1 cellular context compared by ENCODE assay signal in the genomic region with DNA sequence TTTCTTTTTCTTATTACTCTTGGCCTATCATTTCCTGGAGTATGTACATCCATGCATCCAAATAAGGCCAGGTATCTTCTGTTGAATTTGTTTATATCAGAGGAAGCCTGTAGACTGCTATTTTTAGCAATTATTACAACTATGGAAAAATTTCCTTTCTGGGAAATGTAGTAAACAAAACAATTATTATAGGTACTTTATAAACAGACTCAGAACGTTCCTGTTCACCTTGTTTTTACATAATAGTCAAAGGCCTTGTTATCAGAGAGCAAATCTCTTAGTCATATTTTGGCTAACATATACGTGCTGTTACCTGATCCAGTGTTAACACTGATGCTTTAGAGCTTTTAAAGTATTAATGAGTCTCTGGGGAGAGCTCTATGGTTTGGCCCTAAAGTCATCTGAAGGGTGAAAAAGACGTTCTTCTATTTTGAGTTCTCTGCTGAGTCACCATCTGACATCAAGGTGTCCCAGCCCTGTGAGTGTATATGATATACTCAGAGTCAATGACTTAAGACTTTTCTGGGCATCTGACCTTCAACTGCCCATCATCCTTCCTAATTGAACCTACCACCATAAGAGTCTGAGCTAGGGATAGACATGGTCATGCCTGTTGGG.
A peak's percentile ranks its signal among the peaks of the same experiment; 100 is the strongest.
TF ChIP-seq lines count a peak whose summit lies in the region.

No MANE protein-coding gene starts in this region.

TF ChIP-seq in GM12878, 131 proteins besides CTCF, POLR2A, EP300 and RAD21 (continued from another document):
- TF ChIP-seq, protein P1, sequence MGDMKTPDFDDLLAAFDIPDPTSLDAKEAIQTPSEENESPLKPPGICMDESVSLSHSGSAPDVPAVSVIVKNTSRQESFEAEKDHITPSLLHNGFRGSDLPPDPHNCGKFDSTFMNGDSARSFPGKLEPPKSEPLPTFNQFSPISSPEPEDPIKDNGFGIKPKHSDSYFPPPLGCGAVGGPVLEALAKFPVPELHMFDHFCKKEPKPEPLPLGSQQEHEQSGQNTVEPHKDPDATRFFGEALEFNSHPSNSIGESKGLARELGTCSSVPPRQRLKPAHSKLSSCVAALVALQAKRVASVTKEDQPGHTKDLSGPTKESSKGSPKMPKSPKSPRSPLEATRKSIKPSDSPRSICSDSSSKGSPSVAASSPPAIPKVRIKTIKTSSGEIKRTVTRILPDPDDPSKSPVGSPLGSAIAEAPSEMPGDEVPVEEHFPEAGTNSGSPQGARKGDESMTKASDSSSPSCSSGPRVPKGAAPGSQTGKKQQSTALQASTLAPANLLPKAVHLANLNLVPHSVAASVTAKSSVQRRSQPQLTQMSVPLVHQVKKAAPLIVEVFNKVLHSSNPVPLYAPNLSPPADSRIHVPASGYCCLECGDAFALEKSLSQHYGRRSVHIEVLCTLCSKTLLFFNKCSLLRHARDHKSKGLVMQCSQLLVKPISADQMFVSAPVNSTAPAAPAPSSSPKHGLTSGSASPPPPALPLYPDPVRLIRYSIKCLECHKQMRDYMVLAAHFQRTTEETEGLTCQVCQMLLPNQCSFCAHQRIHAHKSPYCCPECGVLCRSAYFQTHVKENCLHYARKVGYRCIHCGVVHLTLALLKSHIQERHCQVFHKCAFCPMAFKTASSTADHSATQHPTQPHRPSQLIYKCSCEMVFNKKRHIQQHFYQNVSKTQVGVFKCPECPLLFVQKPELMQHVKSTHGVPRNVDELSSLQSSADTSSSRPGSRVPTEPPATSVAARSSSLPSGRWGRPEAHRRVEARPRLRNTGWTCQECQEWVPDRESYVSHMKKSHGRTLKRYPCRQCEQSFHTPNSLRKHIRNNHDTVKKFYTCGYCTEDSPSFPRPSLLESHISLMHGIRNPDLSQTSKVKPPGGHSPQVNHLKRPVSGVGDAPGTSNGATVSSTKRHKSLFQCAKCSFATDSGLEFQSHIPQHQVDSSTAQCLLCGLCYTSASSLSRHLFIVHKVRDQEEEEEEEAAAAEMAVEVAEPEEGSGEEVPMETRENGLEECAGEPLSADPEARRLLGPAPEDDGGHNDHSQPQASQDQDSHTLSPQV (IDR thresholded peaks at IDR 0.05): no peak
- TF ChIP-seq KAT2A (conservative IDR thresholded peaks at IDR 0.05; ENCODE audit: control insufficient read depth, low read depth, low read length) (no peak), MEF2B (IDR thresholded peaks at IDR 0.05; ENCODE audit: partially characterized antibody, poor library complexity, severe bottlenecking) (peak; percentile 94), EED (IDR thresholded peaks at IDR 0.05; ENCODE audit: low read depth) (no peak), BACH1 (IDR thresholded peaks at IDR 0.05; ENCODE audit: borderline replicate concordance) (peak; percentile 96), MTA2 (IDR thresholded peaks at IDR 0.05; ENCODE audit: low read depth) (peak; percentile 92), NR2F1 (conservative IDR thresholded peaks at IDR 0.05) (peak; percentile 56; the same call in 1 of the 2 replicates), BCL11A (IDR thresholded peaks at IDR 0.05; ENCODE audit: low read depth, low read length) (0 out of 2 replicates have a peak, but pooled peaks have one; percentile 24), CHD1 (IDR thresholded peaks at IDR 0.05; ENCODE audit: low read depth, low read length) (no peak), ATF7 (IDR thresholded peaks at IDR 0.05; ENCODE audit: low read depth) (peak; percentile 60), POU2F2 (IDR thresholded peaks at IDR 0.05; ENCODE audit: borderline replicate concordance, low read depth, low read length) (no peak), DPF2 (IDR thresholded peaks at IDR 0.05) (peak; percentile 45; the same call in 1 of the 2 replicates), WRNIP1 (IDR thresholded peaks at IDR 0.05; ENCODE audit: borderline replicate concordance, low read depth, low read length) (no peak), PML (IDR thresholded peaks at IDR 0.05; ENCODE audit: low read length) (no peak), GATAD2B (conservative IDR thresholded peaks at IDR 0.05; ENCODE audit: low read depth) (no peak)
- TF ChIP-seq, protein P2, sequence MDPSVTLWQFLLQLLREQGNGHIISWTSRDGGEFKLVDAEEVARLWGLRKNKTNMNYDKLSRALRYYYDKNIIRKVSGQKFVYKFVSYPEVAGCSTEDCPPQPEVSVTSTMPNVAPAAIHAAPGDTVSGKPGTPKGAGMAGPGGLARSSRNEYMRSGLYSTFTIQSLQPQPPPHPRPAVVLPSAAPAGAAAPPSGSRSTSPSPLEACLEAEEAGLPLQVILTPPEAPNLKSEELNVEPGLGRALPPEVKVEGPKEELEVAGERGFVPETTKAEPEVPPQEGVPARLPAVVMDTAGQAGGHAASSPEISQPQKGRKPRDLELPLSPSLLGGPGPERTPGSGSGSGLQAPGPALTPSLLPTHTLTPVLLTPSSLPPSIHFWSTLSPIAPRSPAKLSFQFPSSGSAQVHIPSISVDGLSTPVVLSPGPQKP (IDR thresholded peaks at IDR 0.05; ENCODE audit: low read depth, low read length): no peak
- TF ChIP-seq, protein P3, sequence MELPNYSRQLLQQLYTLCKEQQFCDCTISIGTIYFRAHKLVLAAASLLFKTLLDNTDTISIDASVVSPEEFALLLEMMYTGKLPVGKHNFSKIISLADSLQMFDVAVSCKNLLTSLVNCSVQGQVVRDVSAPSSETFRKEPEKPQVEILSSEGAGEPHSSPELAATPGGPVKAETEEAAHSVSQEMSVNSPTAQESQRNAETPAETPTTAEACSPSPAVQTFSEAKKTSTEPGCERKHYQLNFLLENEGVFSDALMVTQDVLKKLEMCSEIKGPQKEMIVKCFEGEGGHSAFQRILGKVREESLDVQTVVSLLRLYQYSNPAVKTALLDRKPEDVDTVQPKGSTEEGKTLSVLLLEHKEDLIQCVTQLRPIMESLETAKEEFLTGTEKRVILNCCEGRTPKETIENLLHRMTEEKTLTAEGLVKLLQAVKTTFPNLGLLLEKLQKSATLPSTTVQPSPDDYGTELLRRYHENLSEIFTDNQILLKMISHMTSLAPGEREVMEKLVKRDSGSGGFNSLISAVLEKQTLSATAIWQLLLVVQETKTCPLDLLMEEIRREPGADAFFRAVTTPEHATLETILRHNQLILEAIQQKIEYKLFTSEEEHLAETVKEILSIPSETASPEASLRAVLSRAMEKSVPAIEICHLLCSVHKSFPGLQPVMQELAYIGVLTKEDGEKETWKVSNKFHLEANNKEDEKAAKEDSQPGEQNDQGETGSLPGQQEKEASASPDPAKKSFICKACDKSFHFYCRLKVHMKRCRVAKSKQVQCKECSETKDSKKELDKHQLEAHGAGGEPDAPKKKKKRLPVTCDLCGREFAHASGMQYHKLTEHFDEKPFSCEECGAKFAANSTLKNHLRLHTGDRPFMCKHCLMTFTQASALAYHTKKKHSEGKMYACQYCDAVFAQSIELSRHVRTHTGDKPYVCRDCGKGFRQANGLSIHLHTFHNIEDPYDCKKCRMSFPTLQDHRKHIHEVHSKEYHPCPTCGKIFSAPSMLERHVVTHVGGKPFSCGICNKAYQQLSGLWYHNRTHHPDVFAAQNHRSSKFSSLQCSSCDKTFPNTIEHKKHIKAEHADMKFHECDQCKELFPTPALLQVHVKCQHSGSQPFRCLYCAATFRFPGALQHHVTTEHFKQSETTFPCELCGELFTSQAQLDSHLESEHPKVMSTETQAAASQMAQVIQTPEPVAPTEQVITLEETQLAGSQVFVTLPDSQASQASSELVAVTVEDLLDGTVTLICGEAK (IDR thresholded peaks at IDR 0.05; ENCODE audit: borderline replicate concordance): no peak
- TF ChIP-seq, protein P4, sequence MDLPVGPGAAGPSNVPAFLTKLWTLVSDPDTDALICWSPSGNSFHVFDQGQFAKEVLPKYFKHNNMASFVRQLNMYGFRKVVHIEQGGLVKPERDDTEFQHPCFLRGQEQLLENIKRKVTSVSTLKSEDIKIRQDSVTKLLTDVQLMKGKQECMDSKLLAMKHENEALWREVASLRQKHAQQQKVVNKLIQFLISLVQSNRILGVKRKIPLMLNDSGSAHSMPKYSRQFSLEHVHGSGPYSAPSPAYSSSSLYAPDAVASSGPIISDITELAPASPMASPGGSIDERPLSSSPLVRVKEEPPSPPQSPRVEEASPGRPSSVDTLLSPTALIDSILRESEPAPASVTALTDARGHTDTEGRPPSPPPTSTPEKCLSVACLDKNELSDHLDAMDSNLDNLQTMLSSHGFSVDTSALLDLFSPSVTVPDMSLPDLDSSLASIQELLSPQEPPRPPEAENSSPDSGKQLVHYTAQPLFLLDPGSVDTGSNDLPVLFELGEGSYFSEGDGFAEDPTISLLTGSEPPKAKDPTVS (IDR thresholded peaks at IDR 0.05; ENCODE audit: low read depth, low read length): no peak
- TF ChIP-seq, protein P5, sequence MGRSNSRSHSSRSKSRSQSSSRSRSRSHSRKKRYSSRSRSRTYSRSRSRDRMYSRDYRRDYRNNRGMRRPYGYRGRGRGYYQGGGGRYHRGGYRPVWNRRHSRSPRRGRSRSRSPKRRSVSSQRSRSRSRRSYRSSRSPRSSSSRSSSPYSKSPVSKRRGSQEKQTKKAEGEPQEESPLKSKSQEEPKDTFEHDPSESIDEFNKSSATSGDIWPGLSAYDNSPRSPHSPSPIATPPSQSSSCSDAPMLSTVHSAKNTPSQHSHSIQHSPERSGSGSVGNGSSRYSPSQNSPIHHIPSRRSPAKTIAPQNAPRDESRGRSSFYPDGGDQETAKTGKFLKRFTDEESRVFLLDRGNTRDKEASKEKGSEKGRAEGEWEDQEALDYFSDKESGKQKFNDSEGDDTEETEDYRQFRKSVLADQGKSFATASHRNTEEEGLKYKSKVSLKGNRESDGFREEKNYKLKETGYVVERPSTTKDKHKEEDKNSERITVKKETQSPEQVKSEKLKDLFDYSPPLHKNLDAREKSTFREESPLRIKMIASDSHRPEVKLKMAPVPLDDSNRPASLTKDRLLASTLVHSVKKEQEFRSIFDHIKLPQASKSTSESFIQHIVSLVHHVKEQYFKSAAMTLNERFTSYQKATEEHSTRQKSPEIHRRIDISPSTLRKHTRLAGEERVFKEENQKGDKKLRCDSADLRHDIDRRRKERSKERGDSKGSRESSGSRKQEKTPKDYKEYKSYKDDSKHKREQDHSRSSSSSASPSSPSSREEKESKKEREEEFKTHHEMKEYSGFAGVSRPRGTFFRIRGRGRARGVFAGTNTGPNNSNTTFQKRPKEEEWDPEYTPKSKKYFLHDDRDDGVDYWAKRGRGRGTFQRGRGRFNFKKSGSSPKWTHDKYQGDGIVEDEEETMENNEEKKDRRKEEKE (IDR thresholded peaks at IDR 0.05): no peak
- TF ChIP-seq, protein P6, sequence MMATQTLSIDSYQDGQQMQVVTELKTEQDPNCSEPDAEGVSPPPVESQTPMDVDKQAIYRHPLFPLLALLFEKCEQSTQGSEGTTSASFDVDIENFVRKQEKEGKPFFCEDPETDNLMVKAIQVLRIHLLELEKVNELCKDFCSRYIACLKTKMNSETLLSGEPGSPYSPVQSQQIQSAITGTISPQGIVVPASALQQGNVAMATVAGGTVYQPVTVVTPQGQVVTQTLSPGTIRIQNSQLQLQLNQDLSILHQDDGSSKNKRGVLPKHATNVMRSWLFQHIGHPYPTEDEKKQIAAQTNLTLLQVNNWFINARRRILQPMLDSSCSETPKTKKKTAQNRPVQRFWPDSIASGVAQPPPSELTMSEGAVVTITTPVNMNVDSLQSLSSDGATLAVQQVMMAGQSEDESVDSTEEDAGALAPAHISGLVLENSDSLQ (IDR thresholded peaks at IDR 0.05): peak; percentile 30; the same call in 1 of the 2 replicates
